In the genomic region with DNA sequence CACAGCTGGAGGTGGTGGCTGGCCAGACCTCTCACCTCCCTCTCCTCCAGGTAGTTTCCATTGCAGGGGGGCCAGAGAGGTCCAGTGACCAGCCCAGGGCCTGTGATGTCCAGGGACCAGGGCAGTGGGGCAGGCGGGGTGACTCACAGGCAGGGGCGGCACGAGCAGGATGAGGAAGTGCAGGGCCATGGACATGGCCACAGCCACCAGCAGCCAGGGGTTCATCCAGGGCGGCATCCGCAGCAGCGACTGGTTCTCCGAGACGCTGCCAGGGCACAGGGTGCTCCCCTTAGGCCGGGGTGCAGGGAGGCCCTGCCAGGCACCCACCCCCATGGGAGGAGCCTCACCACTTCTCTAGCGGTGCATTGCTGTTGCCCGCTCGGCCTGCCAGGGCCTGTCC, we compare ENCODE assay signal across 14 cellular contexts. TPM values are rescaled to one million over a fixed set of nuclear protein-coding genes. Genes with fewer than 3 reads are reported as not detected.
DNase-seq lines count a peak whose midpoint lies in the region; ATAC-seq, FAIRE-seq and TF ChIP-seq lines count a peak whose summit lies in the region.
"Had no signal": no experiment of that assay in that cellular context is flagged by ENCODE, and none has a peak within 500 bp of the region (broad histone marks: within the 10 kb centered on the region; RNA-seq: fewer than 3 reads in every experiment).

No MANE protein-coding gene starts in this region.

- peak overlapping the region in 1 of 7 donors; percentile 78 for H3K27ac Mint-ChIP-seq in CD14-positive monocyte
- H3K27ac Mint-ChIP-seq in T-helper 17 cell, result no peak overlapping the region
- no peak overlapping the region for H3K27ac Mint-ChIP-seq in activated CD4-positive, alpha-beta T cell treated with anti-CD3 and anti-CD28 coated beads for 36 hours
- no peak overlapping the region for H3K27ac Mint-ChIP-seq in Caco-2 (ENCODE audit: unreplicated experiment)

- H4K12ac ChIP-seq in trophoblast cell (ENCODE audit: low read depth, low read length), result no peak overlapping the region

- H4K91ac ChIP-seq in IMR-90 (ENCODE audit: insufficient read depth, low read depth, low read length), result no peak overlapping the region
- H4K91ac ChIP-seq in trophoblast cell (ENCODE audit: low read depth, low read length), result no peak overlapping the region

- H3K36me3 ChIP-seq in IMR-90 (ENCODE audit: control insufficient read depth, insufficient read depth, low read length), result no peaks in the 10 kb centered on the region
- H3K36me3 ChIP-seq in kidney (ENCODE audit: control insufficient read depth in 1 of 2, insufficient read depth in 2 of 2, low read length in 2 of 2), result no peaks in the 10 kb centered on the region
- H3K36me3 ChIP-seq in trophoblast cell (ENCODE audit: control insufficient read depth in 1 of 2, insufficient read depth in 2 of 2, low read length in 2 of 2), result no peaks in the 10 kb centered on the region
- H3K36me3 ChIP-seq in Caco-2 (ENCODE audit: control insufficient read depth, insufficient read depth, low read length), result no peaks in the 10 kb centered on the region

- no peak overlapping the region for H3K27ac ChIP-seq in IMR-90 (ENCODE audit: insufficient read depth, low read length)
- no peak overlapping the region for H3K27ac ChIP-seq in kidney (ENCODE audit: low read depth in 2 of 2, low read length in 2 of 2)
- no peak overlapping the region for H3K27ac ChIP-seq in trophoblast cell (ENCODE audit: low read depth, low read length)

- H2BK20ac ChIP-seq in IMR-90 (ENCODE audit: low read depth, low read length), result no peak overlapping the region

- BruUV-seq in IMR-90 (replicated peaks; lab: Mats Ljungman, UMichigan) (no TSS peak), Caco-2 (replicated peaks; lab: Mats Ljungman, UMichigan) (no TSS peak)

- H3K9me1 ChIP-seq in IMR-90 (ENCODE audit: insufficient read depth, low read length), result no peaks in the 10 kb centered on the region

- H2BK120ac ChIP-seq in IMR-90 (ENCODE audit: low read depth, low read length) (no peak overlapping the region), trophoblast cell (ENCODE audit: insufficient read depth, low read length, poor library complexity) (no peak overlapping the region)

- no peak overlapping the region for H3K14ac ChIP-seq in IMR-90 (replicated peaks; ENCODE audit: low read depth, low read length)
- H3K14ac ChIP-seq in trophoblast cell (ENCODE audit: low read length), result no peak overlapping the region

- H3K27me3 Mint-ChIP-seq in CD14-positive monocyte (ENCODE audit: low read depth in 3 of 3), result peaks cover 0 to 3% (median 0%) of the 10 kb centered on the region in 3 donors
- H3K27me3 Mint-ChIP-seq in T-helper 17 cell, result no peaks in the 10 kb centered on the region
- H3K27me3 Mint-ChIP-seq in activated CD4-positive, alpha-beta T cell treated with anti-CD3 and anti-CD28 coated beads for 36 hours, result no peaks in the 10 kb centered on the region
- H3K27me3 Mint-ChIP-seq in Caco-2 (ENCODE audit: insufficient read depth, unreplicated experiment), result no peaks in the 10 kb centered on the region

- no peak for FAIRE-seq in kidney (lab: Jason Lieb, UNC)

- no peak overlapping the region for H3K56ac ChIP-seq in IMR-90 (ENCODE audit: extremely low read depth, insufficient read depth, low read length)

- H3K4me2 ChIP-seq in IMR-90 (ENCODE audit: low read depth, low read length), result no peak overlapping the region
- no peak overlapping the region for H3K4me2 ChIP-seq in trophoblast cell (ENCODE audit: low read length)

- dilution Hi-C loops in IMR-90 (cut with HindIII; ENCODE audit: low sequenced_read_pairs, unreplicated experiment), result no loop called here

- DNase-seq in CD14-positive monocyte (ENCODE audit: low spot score) (peak; percentile 64), IMR-90 (no peak), kidney (peak; percentile 73), trophoblast cell (no peak), T-helper 17 cell (no peak), Caco-2 (no peak), OCI-M1 (lab: John Stamatoyannopoulos, UW) (no peak)
- DNase-seq in activated CD4-positive, alpha-beta T cell treated with anti-CD3 and anti-CD28 coated beads for 36 hours, result no peak
- DNase-seq: EL, HCEC 1CT, NCI-H1436 treated with DMSO at 0.1 percent for 48 hours, NCI-H2081, NCI-H510A treated with DMSO at 0.1 percent for 48 hours, SHP77 treated with DMSO at 0.1 percent for 48 hours had no signal

- H3K4me1 ChIP-seq in IMR-90 (ENCODE audit: control insufficient read depth, insufficient read depth, low read length), result peaks cover 3% of the 10 kb centered on the region; the same call in 1 of the 2 replicates
- peaks cover 0 to 6% of the 10 kb centered on the region in 2 donors for H3K4me1 ChIP-seq in kidney (ENCODE audit: control insufficient read depth in 1 of 2, insufficient read depth in 1 of 2, low read depth in 1 of 2, low read length in 2 of 2)
- peaks cover 7 to 8% of the 10 kb centered on the region in 2 experiments for H3K4me1 ChIP-seq in trophoblast cell (ENCODE audit: control insufficient read depth in 1 of 2, insufficient read depth in 2 of 2, low read length in 2 of 2)
- H3K4me1 ChIP-seq in Caco-2, result peaks cover 12% of the 10 kb centered on the region; the same call in 1 of the 2 replicates

- peaks cover 0 to 3% (median 0%) of the 10 kb centered on the region in 7 donors for H3K9me3 Mint-ChIP-seq in CD14-positive monocyte
- no peaks in the 10 kb centered on the region for H3K9me3 Mint-ChIP-seq in activated CD4-positive, alpha-beta T cell treated with anti-CD3 and anti-CD28 coated beads for 36 hours (ENCODE audit: low read depth)
- H3K9me3 Mint-ChIP-seq in Caco-2 (ENCODE audit: unreplicated experiment), result no peaks in the 10 kb centered on the region

- no peak for ATAC-seq in IMR-90 (ENCODE audit: low read depth)
- no peak for ATAC-seq in T-helper 17 cell
- no peak for ATAC-seq in activated CD4-positive, alpha-beta T cell treated with anti-CD3 and anti-CD28 coated beads for 36 hours

- no peak for TF ChIP-seq RAD21 in IMR-90 (IDR thresholded peaks at IDR 0.05; ENCODE audit: low read length)

- TF ChIP-seq POLR2A in IMR-90 (IDR thresholded peaks at IDR 0.05; ENCODE audit: low read depth, low read length), result no peak

- H2BK5ac ChIP-seq in IMR-90 (ENCODE audit: low read depth, low read length, poor library complexity, severe bottlenecking) (no peak overlapping the region), trophoblast cell (ENCODE audit: low read depth, low read length, poor library complexity) (no peak overlapping the region)

- H3K4me3 Mint-ChIP-seq in CD14-positive monocyte, result no peak overlapping the region
- H3K4me3 Mint-ChIP-seq in T-helper 17 cell, result no peak overlapping the region
- no peak overlapping the region for H3K4me3 Mint-ChIP-seq in activated CD4-positive, alpha-beta T cell treated with anti-CD3 and anti-CD28 coated beads for 36 hours
- H3K4me3 Mint-ChIP-seq in Caco-2 (ENCODE audit: unreplicated experiment), result no peak overlapping the region

- H2AFZ ChIP-seq in IMR-90 (replicated peaks; ENCODE audit: low read length, poor library complexity) (no peak overlapping the region), trophoblast cell (ENCODE audit: insufficient read depth, low read length, poor library complexity) (no peak overlapping the region)

- H3K4ac ChIP-seq in IMR-90 (ENCODE audit: low read depth, low read length), result no peak overlapping the region
- H3K4ac ChIP-seq in trophoblast cell (ENCODE audit: low read depth, low read length), result no peak overlapping the region

- H2BK15ac ChIP-seq in IMR-90 (ENCODE audit: low read depth, low read length), result no peak overlapping the region

- H3K9ac ChIP-seq in IMR-90 (ENCODE audit: low read depth, low read length) (no peak overlapping the region), kidney (ENCODE audit: low read length in 2 of 2) (no peak overlapping the region), trophoblast cell (ENCODE audit: low read length) (no peak overlapping the region)

- intact Hi-C loops in CD14-positive monocyte (cut with micrococcal nuclease) (loop anchor here in 1 of 2 donors (5.0 kb wide), 1 partner anchor 83 kb away; no protein-coding TSS in a partner anchor), IMR-90 (cut with micrococcal nuclease) (no loop called here), kidney (cut with DNase I) (no loop called here), Caco-2 (cut with micrococcal nuclease; ENCODE audit: unreplicated experiment) (no loop called here)
- intact Hi-C loops in activated CD4-positive, alpha-beta T cell treated with anti-CD3 and anti-CD28 coated beads for 36 hours (cut with DNase I, micrococcal nuclease), result no loop called here

- peaks cover 4% of the 10 kb centered on the region; the same call in 1 of the 2 replicates for H3K27me3 ChIP-seq in IMR-90 (ENCODE audit: control insufficient read depth, insufficient read depth, low read length)
- H3K27me3 ChIP-seq in trophoblast cell (ENCODE audit: insufficient read depth, low read length), result no peaks in the 10 kb centered on the region
- no peaks in the 10 kb centered on the region for H3K27me3 ChIP-seq in Caco-2 (replicated peaks; ENCODE audit: control insufficient read depth, insufficient read depth, low read length)

- POLR2A ChIA-PET in IMR-90 (lab: Charles Lee; ENCODE audit: unreplicated experiment) (no interaction called here), Caco-2 (lab: Charles Lee) (no interaction called here)
- POLR2A ChIA-PET in activated CD4-positive, alpha-beta T cell treated with anti-CD3 and anti-CD28 coated beads for 36 hours (lab: Charles Lee), result no interaction called here

- H3K36me3 Mint-ChIP-seq in CD14-positive monocyte (peaks cover 53 to 89% of the 10 kb centered on the region in 2 donors), T-helper 17 cell (ENCODE audit: low read depth) (peaks cover 4% of the 10 kb centered on the region), Caco-2 (ENCODE audit: insufficient read depth, unreplicated experiment) (no peaks in the 10 kb centered on the region)
- peaks cover 16% of the 10 kb centered on the region for H3K36me3 Mint-ChIP-seq in activated CD4-positive, alpha-beta T cell treated with anti-CD3 and anti-CD28 coated beads for 36 hours (ENCODE audit: low read depth)

- H4K8ac ChIP-seq in IMR-90 (ENCODE audit: low read depth in 2 of 2, low read length in 2 of 2) (no peak overlapping the region), trophoblast cell (ENCODE audit: low read depth, low read length) (no peak overlapping the region)

- peak overlapping the region; percentile 23 for H2AK9ac ChIP-seq in IMR-90 (replicated peaks; ENCODE audit: low read depth, low read length, poor library complexity)

- no peaks in the 10 kb centered on the region for H3K79me2 ChIP-seq in trophoblast cell (ENCODE audit: control insufficient read depth, insufficient read depth, low read length, poor library complexity)

- no peak overlapping the region for H2BK12ac ChIP-seq in trophoblast cell (ENCODE audit: low read length)

- H3K18ac ChIP-seq in IMR-90 (ENCODE audit: low read depth, low read length) (no peak overlapping the region), trophoblast cell (ENCODE audit: low read length) (no peak overlapping the region)

- TF ChIP-seq CTCF in CD14-positive monocyte (IDR thresholded peaks at IDR 0.05), result no peak
- TF ChIP-seq CTCF in IMR-90 (conservative IDR thresholded peaks at IDR 0.05; ENCODE audit: low read depth, low read length), result no peak
- TF ChIP-seq CTCF in kidney (IDR thresholded peaks at IDR 0.05; ENCODE audit: borderline replicate concordance, extremely low read depth, insufficient read depth), result no peak
- TF ChIP-seq CTCF in Caco-2 (IDR thresholded peaks at IDR 0.05; ENCODE audit: insufficient read depth in 1 of 2, low read depth in 1 of 2, low read length in 1 of 2, severe bottlenecking in 1 of 2, unreplicated experiment in 1 of 2), result no peak

- H3K79me1 ChIP-seq in IMR-90 (ENCODE audit: low read depth in 1 of 2, low read length in 2 of 2), result no peaks in the 10 kb centered on the region
- H3K79me1 ChIP-seq in trophoblast cell (ENCODE audit: low read length), result no peaks in the 10 kb centered on the region

- no peak overlapping the region for H3K23ac ChIP-seq in IMR-90 (ENCODE audit: low read depth, low read length)
- no peak overlapping the region for H3K23ac ChIP-seq in trophoblast cell (ENCODE audit: low read length)

- WGBS in IMR-90 (ENCODE audit: extremely low coverage in 2 of 2, insufficient read length in 1 of 2), 2 experiments, result 93% methylated on average over 3 of the region's 12 CpGs; no CpG with 5 or more reads in 1 of the 2 experiments
- no CpG with 5 or more reads among the region's 12 CpGs for WGBS in trophoblast cell (ENCODE audit: extremely low coverage, insufficient coverage, insufficient read length)

- CTCF ChIA-PET in IMR-90 (lab: Yijun Ruan, JAX) (no interaction called here), Caco-2 (lab: Charles Lee) (no interaction called here)
- CTCF ChIA-PET in activated CD4-positive, alpha-beta T cell treated with anti-CD3 and anti-CD28 coated beads for 36 hours (lab: Charles Lee), result no interaction called here

- H3K4me3 ChIP-seq in IMR-90 (ENCODE audit: insufficient read depth, low read depth, low read length) (no peak overlapping the region), kidney (ENCODE audit: low read length in 2 of 2) (no peak overlapping the region), trophoblast cell (ENCODE audit: low read depth, low read length) (no peak overlapping the region), Caco-2 (ENCODE audit: low read depth, low read length) (no peak overlapping the region)

- no peak overlapping the region for H2AK5ac ChIP-seq in IMR-90 (ENCODE audit: low read depth, low read length)
- H2AK5ac ChIP-seq in trophoblast cell (ENCODE audit: low read length), result peak overlapping the region; percentile 43

- in situ Hi-C loops in IMR-90 (cut with MboI; ENCODE audit: low sequenced_read_pairs), result no loop called here

- H4K20me1 ChIP-seq in IMR-90 (ENCODE audit: insufficient read depth, low read length), result no peaks in the 10 kb centered on the region

- no peak overlapping the region for H4K5ac ChIP-seq in IMR-90 (ENCODE audit: low read depth, low read length)

- no peaks in the 10 kb centered on the region for H3K4me1 Mint-ChIP-seq in CD14-positive monocyte
- peaks cover 7% of the 10 kb centered on the region for H3K4me1 Mint-ChIP-seq in T-helper 17 cell
- no peaks in the 10 kb centered on the region for H3K4me1 Mint-ChIP-seq in activated CD4-positive, alpha-beta T cell treated with anti-CD3 and anti-CD28 coated beads for 36 hours
- H3K4me1 Mint-ChIP-seq in Caco-2 (ENCODE audit: low read depth, unreplicated experiment), result no peaks in the 10 kb centered on the region

- H3K9me3 ChIP-seq in IMR-90 (ENCODE audit: control insufficient read depth, insufficient read depth, low read length), result no peaks in the 10 kb centered on the region
- no peaks in the 10 kb centered on the region for H3K9me3 ChIP-seq in kidney (ENCODE audit: control insufficient read depth in 1 of 2, low read length in 2 of 2)
- no peaks in the 10 kb centered on the region for H3K9me3 ChIP-seq in trophoblast cell (ENCODE audit: insufficient read depth, low read depth, low read length)
- no peaks in the 10 kb centered on the region for H3K9me3 ChIP-seq in T-helper 17 cell (ENCODE audit: control insufficient read depth, low read length, poor library complexity, severe bottlenecking)
- H3K9me3 ChIP-seq in Caco-2, result no peaks in the 10 kb centered on the region

RNA-seq across cellular contexts. Expression of a gene that starts 12.9 kb away (rescaled TPM):
- polyA plus RNA-seq in CD14-positive monocyte (10 to 100 TPM; 22.9 to 33.8 TPM), IMR-90 (2012; rRNA removed) (not detected in 2 replicates), kidney (ENCODE audit: insufficient read depth, low read depth, low replicate concordance) (3.1 TPM)
- total RNA-seq in IMR-90 (2012; rRNA removed) (not detected in 2 replicates), kidney (11.2 TPM), T-helper 17 cell (10 to 100 TPM in 1 of 2 donors, 1 to 10 TPM in 1; 4.2 to 15.0 TPM), Caco-2 (2022) (0.23 TPM in 1 of 2 replicates, not detected in the other)
- polyA plus RNA-seq in IMR-90 (2012; cell fraction: cytosol; rRNA removed), result not detected in 2 replicates
- polyA plus RNA-seq in IMR-90 (2012; cell fraction: nucleus; rRNA removed; ENCODE audit: low replicate concordance), result 0.09 and 0.10 TPM in 2 replicates
- not detected in 2 replicates for polyA plus RNA-seq in trophoblast cell (2013)
- total RNA-seq in activated CD4-positive, alpha-beta T cell treated with anti-CD3 and anti-CD28 coated beads for 36 hours, result under 1 TPM; 0.72 to 0.89 TPM

RNA-seq across cellular contexts. Expression of a gene that starts 35.1 kb away (rescaled TPM):
- polyA plus RNA-seq in CD14-positive monocyte (1 to 10 TPM; 6.9 to 9.5 TPM), IMR-90 (2012; rRNA removed) (0.63 and 0.76 TPM in 2 replicates), kidney (ENCODE audit: insufficient read depth, low read depth, low replicate concordance) (9.4 TPM)
- total RNA-seq in IMR-90 (2012; rRNA removed) (0.18 and 0.28 TPM in 2 replicates), kidney (52.1 TPM), T-helper 17 cell (100 to 1,000 TPM; 279 to 298 TPM), Caco-2 (2022) (8.0 and 8.2 TPM in 2 replicates)
- 0.56 and 1.3 TPM in 2 replicates for polyA plus RNA-seq in IMR-90 (2012; cell fraction: cytosol; rRNA removed)
- 2.3 and 3.6 TPM in 2 replicates for polyA plus RNA-seq in IMR-90 (2012; cell fraction: nucleus; rRNA removed; ENCODE audit: low replicate concordance)
- polyA plus RNA-seq in trophoblast cell (2013), result 4.2 and 4.5 TPM in 2 replicates
- 10 to 100 TPM; 92.6 to 98.3 TPM for total RNA-seq in activated CD4-positive, alpha-beta T cell treated with anti-CD3 and anti-CD28 coated beads for 36 hours

RNA-seq across cellular contexts. Expression of a gene that starts 36.3 kb away (rescaled TPM):
- polyA plus RNA-seq in CD14-positive monocyte, result 1 to 10 TPM in 1 of 2 donors, under 1 TPM in 1; 0.74 to 1.5 TPM
- 4.1 and 4.2 TPM in 2 replicates for total RNA-seq in IMR-90 (2012; rRNA removed)
- polyA plus RNA-seq in IMR-90 (2012; rRNA removed), result 7.7 and 8.2 TPM in 2 replicates
- 4.6 and 6.1 TPM in 2 replicates for polyA plus RNA-seq in IMR-90 (2012; cell fraction: cytosol; rRNA removed)
- polyA plus RNA-seq in IMR-90 (2012; cell fraction: nucleus; rRNA removed; ENCODE audit: low replicate concordance), result 18.8 and 32.0 TPM in 2 replicates
- 6.0 TPM for total RNA-seq in kidney
- polyA plus RNA-seq in kidney (ENCODE audit: insufficient read depth, low read depth, low replicate concordance), result 2.6 TPM
- polyA plus RNA-seq in trophoblast cell (2013), result 0.82 and 0.90 TPM in 2 replicates
- total RNA-seq in T-helper 17 cell, result 1 to 10 TPM; 5.8 to 5.9 TPM
- total RNA-seq in activated CD4-positive, alpha-beta T cell treated with anti-CD3 and anti-CD28 coated beads for 36 hours, result 1 to 10 TPM; 4.5 to 5.4 TPM
- 1.4 and 1.9 TPM in 2 replicates for total RNA-seq in Caco-2 (2022)

Comparison
In these comparisons a context has a peak if more than half of its experiments do, and no peak if none do; other contexts are left out.
1. DNase-seq: peak in CD14-positive monocyte (single experiment) and kidney (single experiment); none in IMR-90 (single experiment), trophoblast cell (0 of 2), T-helper 17 cell (0 of 3), activated CD4-positive, alpha-beta T cell treated with anti-CD3 and anti-CD28 coated beads for 36 hours (single experiment), Caco-2 (0 of 2) and OCI-M1 (single experiment).